ENCODE assay signal across 1 cellular context in the genomic region with DNA sequence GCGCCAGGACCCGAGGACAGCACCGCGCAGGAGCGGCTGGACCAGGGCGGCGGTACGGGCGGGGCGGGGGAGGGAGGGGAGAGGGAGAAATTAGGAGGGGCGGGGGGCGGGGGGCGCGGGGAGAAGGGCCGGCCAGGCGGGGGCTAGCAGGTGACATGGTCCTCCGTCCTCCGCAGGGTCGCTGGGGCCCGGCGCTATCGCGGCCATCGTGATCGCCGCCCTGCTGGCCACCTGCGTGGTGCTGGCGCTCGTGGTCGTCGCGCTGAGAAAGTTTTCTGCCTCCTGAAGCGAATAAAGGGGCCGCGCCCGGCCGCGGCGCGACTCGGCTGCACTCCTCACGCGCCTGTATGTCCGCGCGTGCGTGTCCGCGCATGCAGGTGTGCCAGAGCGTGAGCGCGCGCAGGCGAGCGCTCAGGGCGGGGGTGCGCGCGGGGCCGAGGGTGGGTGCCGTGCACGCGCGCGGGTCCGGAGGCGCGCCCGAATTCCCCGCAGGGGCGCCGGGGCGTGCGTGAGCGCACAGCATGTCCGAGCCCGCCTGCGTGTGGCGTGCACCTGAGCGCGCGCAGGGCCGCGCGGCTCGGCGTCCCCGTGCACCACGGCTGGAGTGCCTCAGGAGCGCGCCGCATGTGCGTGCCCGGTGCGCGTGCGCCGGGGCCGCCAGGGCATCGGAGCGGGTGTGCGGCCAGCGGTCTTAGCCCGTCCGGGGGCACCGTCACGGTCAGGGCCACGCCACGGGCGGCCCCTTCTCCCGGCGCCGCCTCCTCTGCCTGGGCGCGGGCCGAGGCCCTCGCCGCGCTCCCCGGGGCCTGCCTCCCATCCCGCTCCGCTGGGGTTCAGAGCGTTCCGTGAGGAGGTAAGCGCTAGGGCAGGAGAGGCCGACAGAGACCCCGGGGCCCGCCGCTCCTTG.
TF ChIP-seq lines count a peak whose summit lies in the region.

No MANE protein-coding gene starts in this region.

TF ChIP-seq in HepG2, 621 proteins besides CTCF, POLR2A, EP300 and RAD21 (continued from another document and continues in another):
- no peak for TF ChIP-seq DBP (CRISPR knock-in tag; IDR thresholded peaks at IDR 0.05; ENCODE audit: not compliant biosample characterization)
- no peak for TF ChIP-seq CENPT (CRISPR knock-in tag; IDR thresholded peaks at IDR 0.05; ENCODE audit: low read depth)
- TF ChIP-seq ZNF777 (CRISPR knock-in tag; IDR thresholded peaks at IDR 0.05), result peak; percentile 46; the same call in 1 of the 2 replicates
- no peak for TF ChIP-seq U2AF1 (optimal IDR thresholded peaks at IDR 0.05; ENCODE audit: low read depth, low read length)
- TF ChIP-seq, protein P1, sequence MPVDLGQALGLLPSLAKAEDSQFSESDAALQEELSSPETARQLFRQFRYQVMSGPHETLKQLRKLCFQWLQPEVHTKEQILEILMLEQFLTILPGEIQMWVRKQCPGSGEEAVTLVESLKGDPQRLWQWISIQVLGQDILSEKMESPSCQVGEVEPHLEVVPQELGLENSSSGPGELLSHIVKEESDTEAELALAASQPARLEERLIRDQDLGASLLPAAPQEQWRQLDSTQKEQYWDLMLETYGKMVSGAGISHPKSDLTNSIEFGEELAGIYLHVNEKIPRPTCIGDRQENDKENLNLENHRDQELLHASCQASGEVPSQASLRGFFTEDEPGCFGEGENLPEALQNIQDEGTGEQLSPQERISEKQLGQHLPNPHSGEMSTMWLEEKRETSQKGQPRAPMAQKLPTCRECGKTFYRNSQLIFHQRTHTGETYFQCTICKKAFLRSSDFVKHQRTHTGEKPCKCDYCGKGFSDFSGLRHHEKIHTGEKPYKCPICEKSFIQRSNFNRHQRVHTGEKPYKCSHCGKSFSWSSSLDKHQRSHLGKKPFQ (CRISPR knock-in tag; IDR thresholded peaks at IDR 0.05; ENCODE audit: insufficient replicate concordance), result no peak
- no peak for TF ChIP-seq SOX13 (IDR thresholded peaks at IDR 0.05)
- 0 out of 4 replicates have a peak, but pooled peaks of 1 of the 2 experiments have one; percentile 2 for TF ChIP-seq SOX13 (CRISPR knock-in tag; conservative IDR thresholded peaks at IDR 0.05 in 1 of 2, IDR thresholded peaks at IDR 0.05 in 1 of 2)
- 0 out of 2 replicates have a peak, but pooled peaks have one; percentile 69 for TF ChIP-seq ZNF674 (CRISPR knock-in tag; IDR thresholded peaks at IDR 0.05; ENCODE audit: low read depth)
- no peak for TF ChIP-seq IRF9 (CRISPR knock-in tag; IDR thresholded peaks at IDR 0.05; ENCODE audit: borderline replicate concordance)
- peak; percentile 38 for TF ChIP-seq RBM39 (IDR thresholded peaks at IDR 0.05; ENCODE audit: low read depth, low read length, poor library complexity, severe bottlenecking)
- no peak for TF ChIP-seq PHF21A (CRISPR knock-in tag; IDR thresholded peaks at IDR 0.05)
- TF ChIP-seq, protein P2, sequence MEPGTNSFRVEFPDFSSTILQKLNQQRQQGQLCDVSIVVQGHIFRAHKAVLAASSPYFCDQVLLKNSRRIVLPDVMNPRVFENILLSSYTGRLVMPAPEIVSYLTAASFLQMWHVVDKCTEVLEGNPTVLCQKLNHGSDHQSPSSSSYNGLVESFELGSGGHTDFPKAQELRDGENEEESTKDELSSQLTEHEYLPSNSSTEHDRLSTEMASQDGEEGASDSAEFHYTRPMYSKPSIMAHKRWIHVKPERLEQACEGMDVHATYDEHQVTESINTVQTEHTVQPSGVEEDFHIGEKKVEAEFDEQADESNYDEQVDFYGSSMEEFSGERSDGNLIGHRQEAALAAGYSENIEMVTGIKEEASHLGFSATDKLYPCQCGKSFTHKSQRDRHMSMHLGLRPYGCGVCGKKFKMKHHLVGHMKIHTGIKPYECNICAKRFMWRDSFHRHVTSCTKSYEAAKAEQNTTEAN (CRISPR knock-in tag; conservative IDR thresholded peaks at IDR 0.05), result 0 out of 2 replicates have a peak, but pooled peaks have one; percentile 19
- TF ChIP-seq ZNF850 (CRISPR knock-in tag; conservative IDR thresholded peaks at IDR 0.05), result no peak
- TF ChIP-seq, protein P3, sequence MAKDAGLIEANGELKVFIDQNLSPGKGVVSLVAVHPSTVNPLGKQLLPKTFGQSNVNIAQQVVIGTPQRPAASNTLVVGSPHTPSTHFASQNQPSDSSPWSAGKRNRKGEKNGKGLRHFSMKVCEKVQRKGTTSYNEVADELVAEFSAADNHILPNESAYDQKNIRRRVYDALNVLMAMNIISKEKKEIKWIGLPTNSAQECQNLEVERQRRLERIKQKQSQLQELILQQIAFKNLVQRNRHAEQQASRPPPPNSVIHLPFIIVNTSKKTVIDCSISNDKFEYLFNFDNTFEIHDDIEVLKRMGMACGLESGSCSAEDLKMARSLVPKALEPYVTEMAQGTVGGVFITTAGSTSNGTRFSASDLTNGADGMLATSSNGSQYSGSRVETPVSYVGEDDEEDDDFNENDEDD (CRISPR knock-in tag; IDR thresholded peaks at IDR 0.05; ENCODE audit: borderline replicate concordance), result peak; percentile 52; the same call in 1 of the 2 replicates
- TF ChIP-seq HOXA3 (CRISPR knock-in tag; IDR thresholded peaks at IDR 0.05), result peak; percentile 59
- TF ChIP-seq POGZ (CRISPR knock-in tag; IDR thresholded peaks at IDR 0.05), result no peak
- no peak for TF ChIP-seq CCAR2 (optimal IDR thresholded peaks at IDR 0.05; ENCODE audit: low read depth, low read length)
- no peak for TF ChIP-seq HMG20A (CRISPR knock-in tag; IDR thresholded peaks at IDR 0.05; ENCODE audit: borderline replicate concordance)
- no peak for TF ChIP-seq MEF2D (CRISPR knock-in tag; IDR thresholded peaks at IDR 0.05)
- no peak for TF ChIP-seq ZNF20 (CRISPR knock-in tag; IDR thresholded peaks at IDR 0.05)
- peak; percentile 77; the same call in 1 of the 2 replicates for TF ChIP-seq ZNF44 (CRISPR knock-in tag; IDR thresholded peaks at IDR 0.05)
- TF ChIP-seq, protein P4, sequence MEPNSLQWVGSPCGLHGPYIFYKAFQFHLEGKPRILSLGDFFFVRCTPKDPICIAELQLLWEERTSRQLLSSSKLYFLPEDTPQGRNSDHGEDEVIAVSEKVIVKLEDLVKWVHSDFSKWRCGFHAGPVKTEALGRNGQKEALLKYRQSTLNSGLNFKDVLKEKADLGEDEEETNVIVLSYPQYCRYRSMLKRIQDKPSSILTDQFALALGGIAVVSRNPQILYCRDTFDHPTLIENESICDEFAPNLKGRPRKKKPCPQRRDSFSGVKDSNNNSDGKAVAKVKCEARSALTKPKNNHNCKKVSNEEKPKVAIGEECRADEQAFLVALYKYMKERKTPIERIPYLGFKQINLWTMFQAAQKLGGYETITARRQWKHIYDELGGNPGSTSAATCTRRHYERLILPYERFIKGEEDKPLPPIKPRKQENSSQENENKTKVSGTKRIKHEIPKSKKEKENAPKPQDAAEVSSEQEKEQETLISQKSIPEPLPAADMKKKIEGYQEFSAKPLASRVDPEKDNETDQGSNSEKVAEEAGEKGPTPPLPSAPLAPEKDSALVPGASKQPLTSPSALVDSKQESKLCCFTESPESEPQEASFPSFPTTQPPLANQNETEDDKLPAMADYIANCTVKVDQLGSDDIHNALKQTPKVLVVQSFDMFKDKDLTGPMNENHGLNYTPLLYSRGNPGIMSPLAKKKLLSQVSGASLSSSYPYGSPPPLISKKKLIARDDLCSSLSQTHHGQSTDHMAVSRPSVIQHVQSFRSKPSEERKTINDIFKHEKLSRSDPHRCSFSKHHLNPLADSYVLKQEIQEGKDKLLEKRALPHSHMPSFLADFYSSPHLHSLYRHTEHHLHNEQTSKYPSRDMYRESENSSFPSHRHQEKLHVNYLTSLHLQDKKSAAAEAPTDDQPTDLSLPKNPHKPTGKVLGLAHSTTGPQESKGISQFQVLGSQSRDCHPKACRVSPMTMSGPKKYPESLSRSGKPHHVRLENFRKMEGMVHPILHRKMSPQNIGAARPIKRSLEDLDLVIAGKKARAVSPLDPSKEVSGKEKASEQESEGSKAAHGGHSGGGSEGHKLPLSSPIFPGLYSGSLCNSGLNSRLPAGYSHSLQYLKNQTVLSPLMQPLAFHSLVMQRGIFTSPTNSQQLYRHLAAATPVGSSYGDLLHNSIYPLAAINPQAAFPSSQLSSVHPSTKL (CRISPR knock-in tag; IDR thresholded peaks at IDR 0.05), result no peak
- no peak; the same call in 1 of the 2 replicates for TF ChIP-seq TSC22D2 (CRISPR knock-in tag; IDR thresholded peaks at IDR 0.05; ENCODE audit: borderline replicate concordance)
- TF ChIP-seq MED1 (CRISPR knock-in tag; IDR thresholded peaks at IDR 0.05), result 0 out of 2 replicates have a peak, but pooled peaks have one; percentile 5
- TF ChIP-seq HNRNPL (IDR thresholded peaks at IDR 0.05; ENCODE audit: low read depth, low read length), result 0 out of 2 replicates have a peak, but pooled peaks have one; percentile 6
- peak; percentile 68 for TF ChIP-seq HES4 (CRISPR knock-in tag; IDR thresholded peaks at IDR 0.05; ENCODE audit: borderline replicate concordance)
- TF ChIP-seq FOSL1 (CRISPR knock-in tag; IDR thresholded peaks at IDR 0.05; ENCODE audit: borderline replicate concordance), result no peak
- TF ChIP-seq ZHX2 (IDR thresholded peaks at IDR 0.05; ENCODE audit: low read depth), result no peak
- no peak for TF ChIP-seq ZHX2 (CRISPR knock-in tag; IDR thresholded peaks at IDR 0.05; ENCODE audit: borderline replicate concordance)
